1 cellular context compared by ENCODE assay signal in the genomic region with DNA sequence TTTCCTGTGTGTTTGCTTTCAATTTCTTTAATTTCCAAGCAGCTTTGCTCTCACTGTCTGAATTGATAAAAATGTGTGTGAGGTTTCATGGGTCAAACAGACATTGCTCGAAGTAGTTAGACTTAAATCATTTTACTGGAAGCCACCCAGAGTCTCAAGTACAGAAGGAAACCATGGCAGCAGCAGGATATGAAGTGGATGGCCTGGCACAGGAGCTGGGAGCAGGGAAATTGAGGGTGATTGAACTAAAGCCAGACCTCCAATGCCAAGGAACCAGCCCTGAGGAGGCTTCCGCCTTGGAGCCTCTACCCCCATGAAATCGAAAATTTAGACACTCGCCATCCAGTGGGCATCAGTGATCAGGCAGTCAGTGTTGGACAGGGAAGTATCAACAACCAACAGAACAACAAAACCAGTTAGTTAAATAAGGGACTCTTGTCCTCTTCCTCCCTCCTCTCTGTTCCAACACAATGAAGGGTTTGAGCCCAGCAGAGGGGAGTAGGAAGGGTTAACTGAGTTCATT.
TF ChIP-seq lines count a peak whose summit lies in the region.

No MANE protein-coding gene starts in this region.

TF ChIP-seq in GM23338, 12 proteins besides CTCF, POLR2A, EP300 and RAD21 (continued from another document):
- no peak for TF ChIP-seq REST (IDR thresholded peaks at IDR 0.05; ENCODE audit: unreplicated experiment)
TF ChIP-seq in GM23338: peak in this region for 0.
